ENCODE assay signal across 8 cellular contexts in the genomic region with DNA sequence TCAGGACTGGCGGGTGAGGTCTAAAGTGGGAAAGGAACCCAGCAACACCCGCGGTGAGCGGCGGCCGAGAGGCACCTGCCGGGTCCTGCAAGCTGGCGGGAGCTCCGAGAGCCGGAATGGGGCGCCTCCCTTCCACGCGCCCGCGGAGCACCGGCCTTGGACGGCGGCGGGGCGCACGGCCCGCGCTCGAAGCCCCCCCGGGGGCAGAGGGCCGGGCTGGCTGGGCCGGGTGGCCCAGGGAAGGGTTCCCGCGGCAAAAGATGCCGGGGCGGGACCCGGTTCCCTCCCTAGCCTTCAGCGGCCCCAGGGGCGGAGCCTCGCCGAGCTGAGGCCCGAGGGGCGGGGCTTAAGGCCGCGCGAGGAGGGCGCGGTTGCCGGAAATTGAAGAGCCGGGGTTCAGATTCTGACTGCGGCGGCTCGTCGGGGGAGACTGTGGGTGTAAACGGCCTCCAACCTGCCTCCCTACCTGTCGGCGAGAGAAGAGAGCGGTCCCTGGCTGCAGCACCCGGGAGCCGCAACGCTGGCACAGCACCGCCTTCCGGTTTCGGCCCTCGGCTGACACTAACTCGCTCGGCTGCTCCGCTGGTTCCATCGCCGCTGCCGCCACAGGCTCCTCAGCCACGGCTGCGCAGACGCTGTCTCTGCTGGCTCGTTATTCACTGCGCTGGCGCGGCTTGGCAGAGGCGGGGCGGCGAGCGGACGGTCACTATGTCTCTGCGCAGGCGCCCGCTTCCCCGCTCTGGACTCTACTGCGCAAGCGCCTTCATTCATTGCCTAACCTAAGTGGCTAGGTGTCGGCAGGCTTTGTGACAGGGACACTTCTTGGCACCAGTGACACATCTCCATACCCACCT. TPM values are rescaled to one million over a fixed set of nuclear protein-coding genes. Genes with fewer than 3 reads are reported as not detected.
A peak's percentile ranks its signal among the peaks of the same experiment; 100 is the strongest.
DNase-seq lines count a peak whose midpoint lies in the region; ATAC-seq and TF ChIP-seq lines count a peak whose summit lies in the region.

A gene (minus strand): TSS at position 643 of the 854 bp plus-strand sequence. CDS start 51 bp downstream, at position 592.

- H3K27ac Mint-ChIP-seq in chondrocyte (ENCODE audit: unreplicated experiment) = peak within 1 kb of the TSS; percentile 90

- peak; percentile 94 for ATAC-seq in HG03432 (IDR thresholded peaks at IDR 0.05; ENCODE audit: unreplicated experiment)

- DNase-seq in AML-193 (lab: John Stamatoyannopoulos, UW) (peak; percentile 97 to 98), NCI-H510A (lab: John Stamatoyannopoulos, UW) (peak; percentile 90), chondrocyte (ENCODE audit: low spot score) (peak; percentile 98), kidney glomerular epithelial cell (lab: John Stamatoyannopoulos, UW) (peak; percentile 96)
- DNase-seq in activated CD4-positive, alpha-beta T cell treated with anti-CD3 and anti-CD28 coated beads for 1 hour = peak; percentile 94
- peak; percentile 88 to 92 for DNase-seq in stimulated activated CD4-positive, alpha-beta T cell treated with anti-CD3 and anti-CD28 coated beads, Interleukin-1b, Interleukin-23, amount 100 ng/mL, for 1 hour (ENCODE audit: low read depth in 2 of 2)

- TF ChIP-seq POLR2A in GM19099 (IDR thresholded peaks at IDR 0.05; ENCODE audit: extremely low read depth, insufficient read length, low read depth) = peak; percentile 96

- no peaks in the 10 kb centered on the region for H3K27me3 Mint-ChIP-seq in chondrocyte (ENCODE audit: low read depth)

- H3K4me1 Mint-ChIP-seq in chondrocyte (ENCODE audit: low read depth) = peaks cover 15% of the 10 kb centered on the region

- peaks cover 12% of the 10 kb centered on the region for H3K36me3 Mint-ChIP-seq in chondrocyte (ENCODE audit: low read depth)

- TF ChIP-seq CTCF in chondrocyte (IDR thresholded peaks at IDR 0.05) = peak; percentile 69

- peak within 1 kb of the TSS; percentile 89 for H3K4me3 Mint-ChIP-seq in chondrocyte (ENCODE audit: unreplicated experiment)

- H3K9me3 Mint-ChIP-seq in chondrocyte (ENCODE audit: low read depth) = no peaks in the 10 kb centered on the region

RNA-seq across cellular contexts. Expression of the gene that starts here (rescaled TPM):
- 14.6 to 16.4 TPM (median 15.3 TPM) in 3 replicates for total RNA-seq in chondrocyte

Comparison
In these comparisons a context has a peak if more than half of its experiments do, and no peak if none do; other contexts are left out.
1. Peak in every context shown above with its lines: DNase-seq and ATAC-seq.